1 cellular context compared by ENCODE assay signal in genomic region chr3:120417272-120417911, GRCh38.
TF ChIP-seq lines count a peak whose summit lies in the region.

No MANE protein-coding gene starts in this region.

TF ChIP-seq in Ishikawa, 13 proteins besides CTCF, POLR2A, EP300 and RAD21 (continued from another document):
- TF ChIP-seq CREB1 (IDR thresholded peaks at IDR 0.05; ENCODE audit: low read depth) (0 out of 2 replicates have a peak, but pooled peaks have one; percentile 11), NFIC (IDR thresholded peaks at IDR 0.05) (no peak), TCF12 (IDR thresholded peaks at IDR 0.05; ENCODE audit: low read depth) (no peak), YY1 (IDR thresholded peaks at IDR 0.05; ENCODE audit: low read depth) (no peak)
